Comparison of ENCODE assay signal across 20 cellular contexts in genomic region chr9:123053711-123054110, GRCh38. TPM values are rescaled to one million over a fixed set of nuclear protein-coding genes. Genes with fewer than 3 reads are reported as not detected.
DNase-seq lines count a peak whose midpoint lies in the region; ATAC-seq, FAIRE-seq and TF ChIP-seq lines count a peak whose summit lies in the region.
"Had no signal": no experiment of that assay in that cellular context is flagged by ENCODE, and none has a peak within 500 bp of the region (broad histone marks: within the 10 kb centered on the region; RNA-seq: fewer than 3 reads in every experiment).

No MANE protein-coding gene starts in this region.

- no peaks in the 10 kb centered on the region for H3K9me3 ChIP-seq in left lung
- H3K9me3 ChIP-seq in small intestine (ENCODE audit: control insufficient read depth, low read depth) = no peaks in the 10 kb centered on the region

- H3K27ac ChIP-seq in caudate nucleus (ENCODE audit: low read depth, low read length) = peak overlapping the region; percentile 22
- H3K27ac ChIP-seq in left lung = no peak overlapping the region
- H3K27ac ChIP-seq in small intestine (ENCODE audit: low read depth in 1 of 2, low read length in 1 of 2) = no peak overlapping the region
- H3K27ac ChIP-seq: 22Rv1, HL-60 had no signal

- H3K27me3 Mint-ChIP-seq in activated naive CD8-positive, alpha-beta T cell treated with anti-CD3 and anti-CD28 coated beads, Interleukin-2, amount 50 U/mL, for 24 hours = no peaks in the 10 kb centered on the region
- H3K27me3 Mint-ChIP-seq in activated naive CD8-positive, alpha-beta T cell treated with anti-CD3 and anti-CD28 coated beads for 36 hours = no peaks in the 10 kb centered on the region
- no peaks in the 10 kb centered on the region for H3K27me3 Mint-ChIP-seq in osteocyte (ENCODE audit: unreplicated experiment)
- H3K27me3 Mint-ChIP-seq: CD4-positive, alpha-beta memory T cell had no signal

- intact Hi-C loops in left lung (cut with DNase I) = no loop called here

- peaks cover 0 to 5% of the 10 kb centered on the region in 2 donors for H3K36me3 ChIP-seq in left lung
- H3K36me3 ChIP-seq in small intestine (ENCODE audit: control insufficient read depth in 2 of 2, insufficient read depth in 2 of 2, low read length in 2 of 2) = no peaks in the 10 kb centered on the region

- H3K9me3 Mint-ChIP-seq in activated naive CD8-positive, alpha-beta T cell treated with anti-CD3 and anti-CD28 coated beads, Interleukin-2, amount 50 U/mL, for 24 hours = no peaks in the 10 kb centered on the region
- no peaks in the 10 kb centered on the region for H3K9me3 Mint-ChIP-seq in activated naive CD8-positive, alpha-beta T cell treated with anti-CD3 and anti-CD28 coated beads for 36 hours
- no peaks in the 10 kb centered on the region for H3K9me3 Mint-ChIP-seq in osteocyte (ENCODE audit: unreplicated experiment)
- H3K9me3 Mint-ChIP-seq: CD4-positive, alpha-beta memory T cell had no signal

- H3K36me3 Mint-ChIP-seq in activated naive CD8-positive, alpha-beta T cell treated with anti-CD3 and anti-CD28 coated beads, Interleukin-2, amount 50 U/mL, for 24 hours (ENCODE audit: low read depth) = peaks cover 6% of the 10 kb centered on the region
- peaks cover 3% of the 10 kb centered on the region for H3K36me3 Mint-ChIP-seq in activated naive CD8-positive, alpha-beta T cell treated with anti-CD3 and anti-CD28 coated beads for 36 hours
- H3K36me3 Mint-ChIP-seq in osteocyte (ENCODE audit: unreplicated experiment) = peaks cover 33% of the 10 kb centered on the region

- TF ChIP-seq CTCF in osteocyte (IDR thresholded peaks at IDR 0.05) (no peak), left lung (IDR thresholded peaks at IDR 0.05) (no peak)

- H3K4me3 ChIP-seq in left lung (no peak overlapping the region), small intestine (ENCODE audit: low read depth in 1 of 2, low read length in 2 of 2) (no peak overlapping the region)
- H3K4me3 ChIP-seq: K562 had no signal

- peak overlapping the region; percentile 16 for H3K27ac Mint-ChIP-seq in activated naive CD8-positive, alpha-beta T cell treated with anti-CD3 and anti-CD28 coated beads, Interleukin-2, amount 50 U/mL, for 24 hours
- H3K27ac Mint-ChIP-seq in activated naive CD8-positive, alpha-beta T cell treated with anti-CD3 and anti-CD28 coated beads for 36 hours = no peak overlapping the region
- peak overlapping the region; percentile 81 for H3K27ac Mint-ChIP-seq in osteocyte (ENCODE audit: unreplicated experiment)
- H3K27ac Mint-ChIP-seq: CD4-positive, alpha-beta memory T cell had no signal

- WGBS in small intestine, 3 donors = 53 to 70% (median 63%) methylated on average over 2 of the region's 2 CpGs

- DNase-seq in activated naive CD8-positive, alpha-beta T cell treated with anti-CD3 and anti-CD28 coated beads, Interleukin-2, amount 50 U/mL, for 24 hours = no peak
- DNase-seq in activated naive CD8-positive, alpha-beta T cell treated with anti-CD3 and anti-CD28 coated beads for 36 hours = no peak
- DNase-seq in caudate nucleus (lab: John Stamatoyannopoulos, UW) (no peak), osteocyte (ENCODE audit: extremely low spot score, unreplicated experiment) (no peak), left lung (no peak), small intestine (no peak), hippocampal formation (lab: John Stamatoyannopoulos, UW) (no peak)
- no peak for DNase-seq in activated CD4-positive, alpha-beta T cell treated with anti-CD3 and anti-CD28 coated beads for 4 hours
- DNase-seq: Calu3; CD4-positive, alpha-beta memory T cell; HCEC 1CT; NCI-H1436 treated with DMSO at 0.1 percent for 48 hours; NCI-H2029 treated with DMSO at 0.1 percent for 48 hours; NCI-H2171 treated with DMSO at 0.1 percent for 48 hours; NCI-H748 treated with DMSO at 0.1 percent for 48 hours; RPMI8226 had no signal

- peaks cover 0 to 14% of the 10 kb centered on the region in 2 donors for H3K4me1 ChIP-seq in left lung
- peaks cover 0 to 3% of the 10 kb centered on the region in 2 donors for H3K4me1 ChIP-seq in small intestine (ENCODE audit: control insufficient read depth in 2 of 2, insufficient read depth in 1 of 2, low read depth in 1 of 2, low read length in 1 of 2)

- ATAC-seq in activated naive CD8-positive, alpha-beta T cell treated with anti-CD3 and anti-CD28 coated beads, Interleukin-2, amount 50 U/mL, for 24 hours = no peak
- no peak for ATAC-seq in left lung
- ATAC-seq: K562 had no signal

- no peaks in the 10 kb centered on the region for H3K27me3 ChIP-seq in left lung
- H3K27me3 ChIP-seq in small intestine (ENCODE audit: control insufficient read depth in 2 of 2, insufficient read depth in 2 of 2, low read length in 2 of 2) = no peaks in the 10 kb centered on the region

- peaks cover 2% of the 10 kb centered on the region for H3K4me1 Mint-ChIP-seq in activated naive CD8-positive, alpha-beta T cell treated with anti-CD3 and anti-CD28 coated beads, Interleukin-2, amount 50 U/mL, for 24 hours
- peaks cover 9% of the 10 kb centered on the region for H3K4me1 Mint-ChIP-seq in activated naive CD8-positive, alpha-beta T cell treated with anti-CD3 and anti-CD28 coated beads for 36 hours
- peaks cover 49% of the 10 kb centered on the region for H3K4me1 Mint-ChIP-seq in osteocyte (ENCODE audit: unreplicated experiment)

- FAIRE-seq in small intestine (lab: Jason Lieb, UNC) = no peak
- FAIRE-seq: K562 had no signal

- no peak overlapping the region for H3K4me3 Mint-ChIP-seq in activated naive CD8-positive, alpha-beta T cell treated with anti-CD3 and anti-CD28 coated beads, Interleukin-2, amount 50 U/mL, for 24 hours
- H3K4me3 Mint-ChIP-seq in activated naive CD8-positive, alpha-beta T cell treated with anti-CD3 and anti-CD28 coated beads for 36 hours = no peak overlapping the region
- peak overlapping the region; percentile 0 for H3K4me3 Mint-ChIP-seq in osteocyte (ENCODE audit: unreplicated experiment)
- H3K4me3 Mint-ChIP-seq: CD4-positive, alpha-beta memory T cell had no signal

RNA-seq across cellular contexts. Expression of gene GPR21, which starts 20.2 kb away (rescaled TPM):
- under 1 TPM in 1 of 2 experiments, not detected in 1; 0.42 TPM for total RNA-seq in activated naive CD8-positive, alpha-beta T cell treated with anti-CD3 and anti-CD28 coated beads for 36 hours
- total RNA-seq in osteocyte (3.4 and 4.3 TPM in 2 replicates), left lung (under 1 TPM; 0.37 to 0.41 TPM)
- polyA plus RNA-seq in small intestine = under 1 TPM in 1 of 3 donors, not detected in 2; 0.15 TPM
- polyA plus RNA-seq: BJ; CD4-positive, alpha-beta memory T cell; K562 had no signal
